ENCODE assay signal across 10 cellular contexts in genomic region chr15:66703540-66703941, GRCh38. TPM values are rescaled to one million over a fixed set of nuclear protein-coding genes. Genes with fewer than 3 reads are reported as not detected.
DNase-seq lines count a peak whose midpoint lies in the region; ATAC-seq and TF ChIP-seq lines count a peak whose summit lies in the region.
"Had no signal": no experiment of that assay in that cellular context is flagged by ENCODE, and none has a peak within 500 bp of the region (broad histone marks: within the 10 kb centered on the region; RNA-seq: fewer than 3 reads in every experiment).

No MANE protein-coding gene starts in this region.

- H3K4me3 ChIP-seq in brain microvascular endothelial cell (ENCODE audit: low read depth, low read length) (peak overlapping the region; percentile 71), right lobe of liver (peak overlapping the region; percentile 54 to 68 (median 54)), aorta (ENCODE audit: low read length in 2 of 2) (peak overlapping the region; percentile 86 to 96)

- H3K9me3 ChIP-seq in KOPT-K1 (ENCODE audit: insufficient read depth, low read length, poor library complexity, severe bottlenecking) (no peaks in the 10 kb centered on the region), right lobe of liver (no peaks in the 10 kb centered on the region), aorta (ENCODE audit: control insufficient read depth, low read length) (no peaks in the 10 kb centered on the region)

- H3K4me1 Mint-ChIP-seq in Calu3 (ENCODE audit: low read depth, unreplicated experiment): peaks cover 24% of the 10 kb centered on the region

- no peak overlapping the region for H3K27ac Mint-ChIP-seq in Calu3 (ENCODE audit: unreplicated experiment)

- BruUV-seq in Calu3 (replicated peaks; lab: Mats Ljungman, UMichigan): no TSS peak

- no peaks in the 10 kb centered on the region for H3K27me3 Mint-ChIP-seq in Calu3 (ENCODE audit: unreplicated experiment)

- in situ Hi-C loops in brain microvascular endothelial cell (cut with HindIII; ENCODE audit: low pct_ligation_motif_present, low sequenced_read_pairs): no loop called here

- DNase-seq in Calu3 (no peak), brain microvascular endothelial cell (peak; percentile 22), right lobe of liver (peak in 2 of 3 donors; percentile 59 to 64), aorta (peak in 1 of 2 donors; percentile 74), NCI-H2196 (lab: John Stamatoyannopoulos, UW; ENCODE audit: unreplicated experiment) (no peak)
- no peak for DNase-seq in stimulated activated CD4-positive, alpha-beta T cell treated with anti-CD3 and anti-CD28 coated beads, Interleukin-1b, Interleukin-23, amount 100 ng/mL, for 48 hours

- ATAC-seq in right lobe of liver: no peak
- no peak for ATAC-seq in aorta (ENCODE audit: low FRiP score)
- no peak for ATAC-seq in GM18870 (IDR thresholded peaks at IDR 0.05; ENCODE audit: unreplicated experiment)
- ATAC-seq: left colon had no signal

- H3K27me3 ChIP-seq in brain microvascular endothelial cell (replicated peaks) (no peaks in the 10 kb centered on the region), right lobe of liver (no peaks in the 10 kb centered on the region), aorta (ENCODE audit: control insufficient read depth in 1 of 2, insufficient read depth in 2 of 2, low read length in 1 of 2) (no peaks in the 10 kb centered on the region)

- peaks cover 0 to 16% (median 2%) of the 10 kb centered on the region in 4 donors for H3K4me1 ChIP-seq in right lobe of liver
- no peaks in the 10 kb centered on the region for H3K4me1 ChIP-seq in aorta (ENCODE audit: control insufficient read depth in 1 of 2, insufficient read depth in 2 of 2, low read length in 2 of 2)

- intact Hi-C loops in Calu3 (cut with micrococcal nuclease; ENCODE audit: unreplicated experiment) (no loop called here), right lobe of liver (cut with DNase I) (loop anchor here (10.0 kb wide), 2 partner anchors 61 to 71 kb away; no protein-coding TSS in a partner anchor), aorta (cut with DNase I) (loop anchor here (2.0 to 5.0 kb wide), 3 partner anchors 71 to 149 kb away; no protein-coding TSS in a partner anchor)

- TF ChIP-seq POLR2A in right lobe of liver (IDR thresholded peaks at IDR 0.05): no peak

- TF ChIP-seq CTCF in Calu3 (IDR thresholded peaks at IDR 0.05; ENCODE audit: unreplicated experiment): no peak
- TF ChIP-seq CTCF in brain microvascular endothelial cell (IDR thresholded peaks at IDR 0.05; ENCODE audit: low read depth, low read length, missing control alignments): no peak
- TF ChIP-seq CTCF in right lobe of liver (IDR thresholded peaks at IDR 0.05): no peak

- WGBS in right lobe of liver (ENCODE audit: insufficient coverage, low coverage, low lambda C conversion rate, missing lambda C conversion rate): 0% methylated on average over 1 of the region's 59 CpGs
- WGBS in aorta, 2 donors: 0% methylated on average over 41 to 59 of the region's 59 CpGs

- no peaks in the 10 kb centered on the region for H3K9me3 Mint-ChIP-seq in Calu3 (ENCODE audit: low read depth, unreplicated experiment)

- H3K27ac ChIP-seq in KOPT-K1 (ENCODE audit: low read depth, low read length, poor library complexity, severe bottlenecking) (peak overlapping the region; percentile 92), brain microvascular endothelial cell (no peak overlapping the region), right lobe of liver (peak overlapping the region; percentile 68 to 88 (median 82)), aorta (ENCODE audit: low read depth in 1 of 2, low read length in 2 of 2) (peak overlapping the region in 1 of 2 donors; percentile 46)
- H3K27ac ChIP-seq: KMS-11 had no signal

- H3K36me3 Mint-ChIP-seq in Calu3 (ENCODE audit: insufficient read depth, unreplicated experiment): peaks cover 81% of the 10 kb centered on the region

- H3K36me3 ChIP-seq in KOPT-K1 (ENCODE audit: insufficient read depth, low read length) (peaks cover 18% of the 10 kb centered on the region), brain microvascular endothelial cell (replicated peaks) (no peaks in the 10 kb centered on the region), right lobe of liver (no peaks in the 10 kb centered on the region), aorta (ENCODE audit: control insufficient read depth in 1 of 2, insufficient read depth in 2 of 2, low read length in 1 of 2) (no peaks in the 10 kb centered on the region)

- peak overlapping the region; percentile 98 for H3K4me3 Mint-ChIP-seq in Calu3 (ENCODE audit: low read depth, unreplicated experiment)

- CTCF ChIA-PET in Calu3 (lab: Charles Lee): interaction anchor here (0.6 to 4.3 kb wide), 6 partner anchors 9 to 200 kb away, joined by 3 to 35 read pairs (median 6); no protein-coding TSS in a partner anchor

RNA-seq across cellular contexts. Expression of gene SMAD6, which starts 1.5 kb away (rescaled TPM):
- total RNA-seq in Calu3 (2022) (49.6 and 58.6 TPM in 2 replicates), right lobe of liver (10 to 100 TPM; 10.5 to 17.2 (median 12.3) TPM), aorta (10 to 100 TPM; 34.8 to 92.0 TPM)
- 10 to 100 TPM in 1 of 2 donors, 1 to 10 TPM in 1; 7.1 to 14.3 TPM for polyA plus RNA-seq in aorta

Comparison
In these comparisons a context has a peak if more than half of its experiments do, and no peak if none do; other contexts are left out.
1. DNase-seq: peak in brain microvascular endothelial cell (single experiment) and right lobe of liver (2 of 3); none in Calu3 (single experiment), NCI-H2196 (single experiment) and stimulated activated CD4-positive, alpha-beta T cell treated with anti-CD3 and anti-CD28 coated beads, Interleukin-1b, Interleukin-23, amount 100 ng/mL, for 48 hours (single experiment).
2. Peak in every context shown above with its lines, with median percentiles within 50 percentile points of each other: H3K4me3 ChIP-seq.